10 cellular contexts compared by ENCODE assay signal in genomic region chr10:124145109-124145860, GRCh38. TPM values are rescaled to one million over a fixed set of nuclear protein-coding genes. Genes with fewer than 3 reads are reported as not detected.
A peak's percentile ranks its signal among the peaks of the same experiment; 100 is the strongest.
DNase-seq lines count a peak whose midpoint lies in the region; ATAC-seq and TF ChIP-seq lines count a peak whose summit lies in the region.
"Had no signal": no experiment of that assay in that cellular context is flagged by ENCODE, and none has a peak within 500 bp of the region (broad histone marks: within the 10 kb centered on the region; RNA-seq: fewer than 3 reads in every experiment).

No MANE protein-coding gene starts in this region.

- H3K36me3 ChIP-seq in esophagus squamous epithelium, result no peaks in the 10 kb centered on the region

- peaks cover under 1% of the 10 kb centered on the region for H3K9me3 Mint-ChIP-seq in activated CD8-positive, alpha-beta T cell treated with anti-CD3 and anti-CD28 coated beads for 36 hours
- no peaks in the 10 kb centered on the region for H3K9me3 Mint-ChIP-seq in activated CD8-positive, alpha-beta T cell treated with anti-CD3 and anti-CD28 coated beads, Interleukin-2, amount 10 ng/mL, durations not matched to agents 7 days and 5 days (ENCODE audit: insufficient read depth)
- H3K9me3 Mint-ChIP-seq: central memory CD8-positive, alpha-beta T cell; GM23338 had no signal

- H3K27ac ChIP-seq in esophagus squamous epithelium, result peak overlapping the region; percentile 10 to 73 (median 48)

- ATAC-seq in activated CD8-positive, alpha-beta T cell treated with anti-CD3 and anti-CD28 coated beads for 36 hours, result peak; percentile 37
- no peak for ATAC-seq in activated CD8-positive, alpha-beta T cell treated with anti-CD3 and anti-CD28 coated beads, Interleukin-2, amount 10 ng/mL, durations not matched to agents 7 days and 5 days
- ATAC-seq: GM23338 had no signal

- peaks cover 4% of the 10 kb centered on the region for H3K4me1 Mint-ChIP-seq in activated CD8-positive, alpha-beta T cell treated with anti-CD3 and anti-CD28 coated beads for 36 hours (ENCODE audit: low read depth)
- H3K4me1 Mint-ChIP-seq in activated CD8-positive, alpha-beta T cell treated with anti-CD3 and anti-CD28 coated beads, Interleukin-2, amount 10 ng/mL, durations not matched to agents 7 days and 5 days (ENCODE audit: low read depth), result peaks cover 20% of the 10 kb centered on the region
- H3K4me1 Mint-ChIP-seq: central memory CD8-positive, alpha-beta T cell had no signal

- no peak for TF ChIP-seq CTCF in activated CD8-positive, alpha-beta T cell treated with anti-CD3 and anti-CD28 coated beads for 36 hours (IDR thresholded peaks at IDR 0.05)
- no peak for TF ChIP-seq CTCF in esophagus squamous epithelium (IDR thresholded peaks at IDR 0.05)

- no peak overlapping the region for H3K4me3 Mint-ChIP-seq in activated CD8-positive, alpha-beta T cell treated with anti-CD3 and anti-CD28 coated beads for 36 hours
- no peak overlapping the region for H3K4me3 Mint-ChIP-seq in activated CD8-positive, alpha-beta T cell treated with anti-CD3 and anti-CD28 coated beads, Interleukin-2, amount 10 ng/mL, durations not matched to agents 7 days and 5 days
- H3K4me3 Mint-ChIP-seq: central memory CD8-positive, alpha-beta T cell; GM23338 had no signal

- H3K4me3 ChIP-seq in esophagus squamous epithelium, result no peak overlapping the region
- H3K4me3 ChIP-seq: GM23338 had no signal

- CTCF ChIA-PET in activated CD8-positive, alpha-beta T cell treated with anti-CD3 and anti-CD28 coated beads for 36 hours (lab: Charles Lee), result no interaction called here
- CTCF ChIA-PET in activated CD8-positive, alpha-beta T cell treated with anti-CD3 and anti-CD28 coated beads, Interleukin-2, amount 10 ng/mL, durations not matched to agents 7 days and 5 days (lab: Charles Lee), result interaction anchor here (0.7 kb wide), 1 partner anchor 119 kb away, joined by 3 read pairs; no protein-coding TSS in a partner anchor

- no peak overlapping the region for H3K27ac Mint-ChIP-seq in activated CD8-positive, alpha-beta T cell treated with anti-CD3 and anti-CD28 coated beads for 36 hours
- H3K27ac Mint-ChIP-seq in activated CD8-positive, alpha-beta T cell treated with anti-CD3 and anti-CD28 coated beads, Interleukin-2, amount 10 ng/mL, durations not matched to agents 7 days and 5 days, result no peak overlapping the region
- H3K27ac Mint-ChIP-seq: GM23338 had no signal

- POLR2A ChIA-PET in activated CD8-positive, alpha-beta T cell treated with anti-CD3 and anti-CD28 coated beads for 36 hours (lab: Charles Lee), result no interaction called here
- POLR2A ChIA-PET in activated CD8-positive, alpha-beta T cell treated with anti-CD3 and anti-CD28 coated beads, Interleukin-2, amount 10 ng/mL, durations not matched to agents 7 days and 5 days (lab: Charles Lee), result no interaction called here

- H3K36me3 Mint-ChIP-seq in activated CD8-positive, alpha-beta T cell treated with anti-CD3 and anti-CD28 coated beads for 36 hours (ENCODE audit: low read depth), result no peaks in the 10 kb centered on the region
- H3K36me3 Mint-ChIP-seq in activated CD8-positive, alpha-beta T cell treated with anti-CD3 and anti-CD28 coated beads, Interleukin-2, amount 10 ng/mL, durations not matched to agents 7 days and 5 days (ENCODE audit: low read depth), result no peaks in the 10 kb centered on the region

- peaks cover 2% of the 10 kb centered on the region for H3K27me3 Mint-ChIP-seq in activated CD8-positive, alpha-beta T cell treated with anti-CD3 and anti-CD28 coated beads for 36 hours
- H3K27me3 Mint-ChIP-seq in activated CD8-positive, alpha-beta T cell treated with anti-CD3 and anti-CD28 coated beads, Interleukin-2, amount 10 ng/mL, durations not matched to agents 7 days and 5 days (ENCODE audit: low read depth), result peaks cover 2% of the 10 kb centered on the region
- H3K27me3 Mint-ChIP-seq: central memory CD8-positive, alpha-beta T cell had no signal

- WGBS in esophagus squamous epithelium, 2 donors, result 70 to 77% methylated on average over 11 of the region's 11 CpGs

- peaks cover 0 to 22% (median 3%) of the 10 kb centered on the region in 3 donors for H3K4me1 ChIP-seq in esophagus squamous epithelium

- DNase-seq in activated CD8-positive, alpha-beta T cell treated with anti-CD3 and anti-CD28 coated beads for 36 hours, result no peak
- no peak for DNase-seq in activated CD8-positive, alpha-beta T cell treated with anti-CD3 and anti-CD28 coated beads, Interleukin-2, amount 10 ng/mL, durations not matched to agents 7 days and 5 days
- DNase-seq in esophagus squamous epithelium (lab: John Stamatoyannopoulos, UW), result no peak
- peak; percentile 62 for DNase-seq in myocyte (ENCODE audit: low read depth)
- no peak for DNase-seq in kidney tubule cell (ENCODE audit: low spot score)
- DNase-seq in GM19238 (ENCODE audit: insufficient read length, low spot score), result no peak
- no peak for DNase-seq in DMS79 treated with DMSO at 0.1 percent for 48 hours (lab: John Stamatoyannopoulos, UW)
- no peak for DNase-seq in NCI-H82 (lab: John Stamatoyannopoulos, UW)

- intact Hi-C loops in activated CD8-positive, alpha-beta T cell treated with anti-CD3 and anti-CD28 coated beads for 36 hours (cut with micrococcal nuclease), result no loop called here
- intact Hi-C loops in esophagus squamous epithelium (cut with DNase I), result no loop called here

- no peaks in the 10 kb centered on the region for H3K27me3 ChIP-seq in esophagus squamous epithelium

- no peak for TF ChIP-seq POLR2A in esophagus squamous epithelium (IDR thresholded peaks at IDR 0.05)

- no peaks in the 10 kb centered on the region for H3K9me3 ChIP-seq in esophagus squamous epithelium

RNA-seq across cellular contexts. Expression of gene CHST15, which starts 51.9 kb away (rescaled TPM):
- total RNA-seq in activated CD8-positive, alpha-beta T cell treated with anti-CD3 and anti-CD28 coated beads for 36 hours, result under 1 TPM; 0.36 to 0.81 TPM
- not detected for total RNA-seq in activated CD8-positive, alpha-beta T cell treated with anti-CD3 and anti-CD28 coated beads, Interleukin-2, amount 10 ng/mL, durations not matched to agents 7 days and 5 days
- total RNA-seq in esophagus squamous epithelium, result 10 to 100 TPM in 2 of 4 donors, 1 to 10 TPM in 2; 4.0 to 23.0 (median 13.8) TPM
- 26.9 and 30.0 TPM in 2 replicates for total RNA-seq in myocyte
- polyA plus RNA-seq in myocyte (2012), result 27.6 TPM
